In the genomic region with DNA sequence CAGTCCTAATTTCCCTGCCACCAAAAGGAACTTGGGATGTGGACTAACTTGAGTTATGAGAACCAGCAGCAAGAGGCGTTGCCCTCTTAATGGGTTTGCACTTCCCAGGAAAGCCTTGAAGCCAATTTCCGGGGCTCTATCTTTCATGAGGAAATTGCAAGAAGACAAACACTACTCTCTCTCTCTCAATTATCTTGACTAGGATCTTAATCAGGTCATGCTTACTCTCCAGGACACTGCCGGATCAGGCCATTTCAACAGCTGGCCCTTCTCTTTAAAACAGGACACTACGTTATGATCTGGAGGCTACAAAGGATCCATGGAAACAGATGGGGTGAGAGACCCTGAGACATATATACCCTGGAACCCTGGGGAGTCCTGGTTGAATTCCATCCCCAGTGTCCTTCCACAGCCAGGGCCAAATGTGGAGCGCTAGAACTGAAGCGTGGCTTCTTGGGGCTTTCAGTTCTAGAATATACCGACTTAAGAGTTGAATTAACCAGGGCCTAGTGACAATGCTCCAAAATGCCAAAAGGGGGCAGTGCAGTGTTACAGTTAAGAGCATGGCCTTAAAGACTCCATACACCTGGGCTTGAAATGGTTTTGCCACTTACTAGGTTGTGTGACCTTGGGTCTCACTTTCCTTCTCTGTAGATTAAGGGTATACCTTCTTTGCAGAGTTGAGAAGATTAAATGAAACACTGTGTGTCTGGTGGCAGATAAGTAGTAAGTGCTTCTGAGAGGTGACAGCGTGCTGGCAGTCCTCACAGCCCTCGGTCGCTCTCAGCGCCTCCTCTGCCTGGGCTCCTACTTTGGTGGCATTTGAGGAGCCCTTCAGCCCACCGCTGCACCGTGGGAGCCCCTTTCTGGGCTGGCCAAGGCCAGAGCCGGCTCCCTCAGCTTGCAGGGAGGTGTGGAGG, we compare ENCODE assay signal across 8 cellular contexts.
DNase-seq lines count a peak whose midpoint lies in the region; ATAC-seq, FAIRE-seq and TF ChIP-seq lines count a peak whose summit lies in the region.

No MANE protein-coding gene starts in this region.

- no peaks in the 10 kb centered on the region for H3K9me3 ChIP-seq in endocrine pancreas (ENCODE audit: control insufficient read depth, low read length)

- no peaks in the 10 kb centered on the region for H3K36me3 ChIP-seq in endocrine pancreas (ENCODE audit: control insufficient read depth, insufficient read depth, low read length)

- H3K9ac ChIP-seq in endocrine pancreas (ENCODE audit: control insufficient read depth, insufficient read depth, low read length), result peak overlapping the region; percentile 58

- H3K4me1 ChIP-seq in endocrine pancreas (ENCODE audit: control insufficient read depth, insufficient read depth, low read length), result peaks cover 9% of the 10 kb centered on the region

- FAIRE-seq in D721Med (lab: Jason Lieb, UNC), result peak; percentile 72

- TF ChIP-seq CTCF in D721Med (IDR thresholded peaks at IDR 0.05; ENCODE audit: insufficient read depth, missing control alignments), result peak; percentile 92

- ATAC-seq in HG02885 (IDR thresholded peaks at IDR 0.05; ENCODE audit: poor library complexity, unreplicated experiment) (peak; percentile 61), GM21576 (IDR thresholded peaks at IDR 0.05; ENCODE audit: unreplicated experiment) (no peak)
- ATAC-seq in stimulated activated naive CD8-positive, alpha-beta T cell treated with anti-CD3 and anti-CD28 coated beads, Interleukin-15, Interleukin-2, amounts not matched to agents 100 U/mL and 50 U/mL, for 24 hours, result peak; percentile 82

- H3K4me3 ChIP-seq in endocrine pancreas (ENCODE audit: control insufficient read depth, insufficient read depth, low read length), result no peak overlapping the region

- DNase-seq in D721Med (ENCODE audit: insufficient read length, low spot score) (peak; percentile 58), NCI-H510A treated with DMSO at 0.1 percent for 48 hours (lab: John Stamatoyannopoulos, UW) (peak; percentile 33), midbrain (lab: John Stamatoyannopoulos, UW) (peak; percentile 65)
- peak; percentile 63 to 68 for DNase-seq in activated CD4-positive, alpha-beta T cell treated with anti-CD3 and anti-CD28 coated beads, Interleukin-2, amount 50 U/mL, for 48 hours
- peak; percentile 53 for DNase-seq in stimulated activated naive CD8-positive, alpha-beta T cell treated with anti-CD3 and anti-CD28 coated beads, Interleukin-15, Interleukin-2, amounts not matched to agents 100 U/mL and 50 U/mL, for 24 hours

- H3K27me3 ChIP-seq in endocrine pancreas (ENCODE audit: control insufficient read depth, insufficient read depth, low read length), result no peaks in the 10 kb centered on the region
